ENCODE assay signal across 24 cellular contexts in the genomic region with DNA sequence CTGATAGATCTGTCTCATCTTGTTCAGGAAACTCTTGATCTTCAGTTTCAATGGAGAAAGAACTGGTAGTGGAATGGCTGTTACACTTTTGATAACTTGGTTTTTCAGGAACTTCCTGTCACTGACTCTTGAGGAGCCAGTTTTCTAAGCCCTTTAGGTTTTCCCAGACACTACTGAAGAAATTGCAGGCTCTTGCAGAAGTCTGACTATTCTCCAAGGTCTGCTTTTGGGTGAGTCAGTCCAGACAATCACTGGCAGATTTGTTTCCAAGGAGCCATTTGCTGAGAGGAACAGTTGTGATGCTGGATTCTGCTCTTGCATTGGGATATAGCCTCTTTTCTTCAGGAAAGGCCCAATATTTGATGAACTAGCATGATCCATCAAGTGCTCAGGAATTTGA.
DNase-seq lines count a peak whose midpoint lies in the region; ATAC-seq and TF ChIP-seq lines count a peak whose summit lies in the region.
"Had no signal": no experiment of that assay in that cellular context is flagged by ENCODE, and none has a peak within 500 bp of the region (broad histone marks: within the 10 kb centered on the region; RNA-seq: fewer than 3 reads in every experiment).

No MANE protein-coding gene starts in this region.

- no peak overlapping the region for H3K27ac ChIP-seq in stomach
- H3K27ac ChIP-seq: BLaER1, body of pancreas, dorsolateral prefrontal cortex, right atrium auricular region, transverse colon had no signal

- H3K4me1 Mint-ChIP-seq in activated naive CD8-positive, alpha-beta T cell (ENCODE audit: low read depth) = peaks cover 13% of the 10 kb centered on the region
- H3K4me1 Mint-ChIP-seq in activated naive CD8-positive, alpha-beta T cell treated with anti-CD3 and anti-CD28 coated beads for 36 hours = peaks cover 14% of the 10 kb centered on the region

- H3K4me1 ChIP-seq in stomach = no peaks in the 10 kb centered on the region
- H3K4me1 ChIP-seq: BLaER1, body of pancreas, right atrium auricular region, transverse colon had no signal

- H3K9me3 ChIP-seq in stomach = peaks cover 0 to 5% (median 0%) of the 10 kb centered on the region in 4 donors
- H3K9me3 ChIP-seq: BLaER1, body of pancreas, transverse colon had no signal

- DNase-seq in activated naive CD8-positive, alpha-beta T cell treated with anti-CD3 and anti-CD28 coated beads for 36 hours = no peak
- peak; percentile 41 for DNase-seq in HT1080 (ENCODE audit: low read depth)
- peak; percentile 33 for DNase-seq in epithelial cell of esophagus (ENCODE audit: low read depth)
- peak; percentile 4 for DNase-seq in skeletal muscle cell (ENCODE audit: low read depth)
- DNase-seq in stomach = no peak
- DNase-seq in inferior parietal cortex (ENCODE audit: extremely low spot score) = no peak
- DNase-seq: activated gamma-delta T cell; activated T-cell treated with anti-CD3 and anti-CD28 coated beads, Interleukin-2, amount 50 U/mL, for 1 hour; body of pancreas; cerebellar nuclear complex; DMS153; dorsolateral prefrontal cortex; glutamatergic neuron; KG1; left ventricle myocardium superior; MM.1S; NCI-H1105 treated with DMSO at 0.1 percent for 48 hours; NCI-H187 treated with DMSO at 0.1 percent for 48 hours; NCI-H524; transverse colon had no signal

- TF ChIP-seq CTCF in epithelial cell of esophagus (IDR thresholded peaks at IDR 0.05; ENCODE audit: insufficient read depth, low read depth, low read length, missing control alignments) = no peak
- no peak for TF ChIP-seq CTCF in stomach (IDR thresholded peaks at IDR 0.05)

- no peaks in the 10 kb centered on the region for H3K27me3 ChIP-seq in stomach
- H3K27me3 ChIP-seq: BLaER1, body of pancreas, dorsolateral prefrontal cortex, right atrium auricular region, transverse colon had no signal

- no peak for TF ChIP-seq POLR2A in stomach (IDR thresholded peaks at IDR 0.05)

- TF ChIP-seq EP300 in stomach (IDR thresholded peaks at IDR 0.05) = no peak

- no peaks in the 10 kb centered on the region for H3K27me3 Mint-ChIP-seq in activated naive CD8-positive, alpha-beta T cell
- H3K27me3 Mint-ChIP-seq in activated naive CD8-positive, alpha-beta T cell treated with anti-CD3 and anti-CD28 coated beads for 36 hours = no peaks in the 10 kb centered on the region

- peaks cover 5% of the 10 kb centered on the region for H3K36me3 Mint-ChIP-seq in activated naive CD8-positive, alpha-beta T cell
- H3K36me3 Mint-ChIP-seq in activated naive CD8-positive, alpha-beta T cell treated with anti-CD3 and anti-CD28 coated beads for 36 hours = peaks cover 2% of the 10 kb centered on the region

- H3K4me3 Mint-ChIP-seq in activated naive CD8-positive, alpha-beta T cell = no peak overlapping the region
- H3K4me3 Mint-ChIP-seq in activated naive CD8-positive, alpha-beta T cell treated with anti-CD3 and anti-CD28 coated beads for 36 hours = no peak overlapping the region

- intact Hi-C loops in stomach (cut with DNase I; ENCODE audit: low total_unique reads) = no loop called here

- peaks cover 5% of the 10 kb centered on the region for H3K9me3 Mint-ChIP-seq in activated naive CD8-positive, alpha-beta T cell (ENCODE audit: low read depth)
- peaks cover 6% of the 10 kb centered on the region for H3K9me3 Mint-ChIP-seq in activated naive CD8-positive, alpha-beta T cell treated with anti-CD3 and anti-CD28 coated beads for 36 hours

- peak overlapping the region; percentile 28 for H3K27ac Mint-ChIP-seq in activated naive CD8-positive, alpha-beta T cell
- no peak overlapping the region for H3K27ac Mint-ChIP-seq in activated naive CD8-positive, alpha-beta T cell treated with anti-CD3 and anti-CD28 coated beads for 36 hours

- no peak for ATAC-seq in HG03469 (IDR thresholded peaks at IDR 0.05; ENCODE audit: unreplicated experiment)
- ATAC-seq: body of pancreas, left ventricle myocardium superior had no signal

- no peaks in the 10 kb centered on the region for H3K36me3 ChIP-seq in stomach
- H3K36me3 ChIP-seq: BLaER1, right atrium auricular region, transverse colon had no signal

- H3K4me3 ChIP-seq in epithelial cell of esophagus (ENCODE audit: low read length) = no peak overlapping the region
- no peak overlapping the region for H3K4me3 ChIP-seq in skeletal muscle cell (ENCODE audit: low read depth, low read length)
- H3K4me3 ChIP-seq in stomach = no peak overlapping the region
- H3K4me3 ChIP-seq: BLaER1, body of pancreas, dorsolateral prefrontal cortex, right atrium auricular region, transverse colon had no signal

Comparison
In these comparisons a context has a peak if more than half of its experiments do, and no peak if none do; other contexts are left out.
1. DNase-seq: peak in HT1080 (single experiment), epithelial cell of esophagus (single experiment) and skeletal muscle cell (single experiment); none in activated naive CD8-positive, alpha-beta T cell treated with anti-CD3 and anti-CD28 coated beads for 36 hours (single experiment), stomach (single experiment) and inferior parietal cortex (single experiment).